18 cellular contexts compared by ENCODE assay signal in genomic region chr2:67965246-67965645, GRCh38.
A peak's percentile ranks its signal among the peaks of the same experiment; 100 is the strongest.
DNase-seq lines count a peak whose midpoint lies in the region; FAIRE-seq and TF ChIP-seq lines count a peak whose summit lies in the region.
"Had no signal": no experiment of that assay in that cellular context is flagged by ENCODE, and none has a peak within 500 bp of the region (broad histone marks: within the 10 kb centered on the region; RNA-seq: fewer than 3 reads in every experiment).

No MANE protein-coding gene starts in this region.

- H3K4me3 ChIP-seq in AG04449 (ENCODE audit: low read depth, low read length) (no peak overlapping the region), keratinocyte (ENCODE audit: control insufficient read depth in 2 of 3, extremely low read depth in 1 of 3, insufficient read depth in 2 of 3, low read depth in 1 of 3, low read length in 3 of 3) (no peak overlapping the region)
- H3K4me3 ChIP-seq: MG63 had no signal

- peaks cover 9% of the 10 kb centered on the region for H3K4me1 ChIP-seq in keratinocyte (ENCODE audit: control insufficient read depth, extremely low read depth, insufficient read depth, low read length)

- no peaks in the 10 kb centered on the region for H3K36me3 ChIP-seq in keratinocyte (ENCODE audit: control insufficient read depth in 2 of 2, extremely low read depth in 1 of 2, insufficient read depth in 2 of 2, low read length in 2 of 2)
- H3K36me3 ChIP-seq: MG63 had no signal

- no peaks in the 10 kb centered on the region for H3K27me3 ChIP-seq in keratinocyte (ENCODE audit: control insufficient read depth, extremely low read depth, insufficient read depth, low read length)
- H3K27me3 ChIP-seq: MG63 had no signal

- peak; percentile 88 for FAIRE-seq in keratinocyte (lab: Jason Lieb, UNC)

- dilution Hi-C loops in keratinocyte (cut with MboI; ENCODE audit: extremely low pct_ligation_motif_present, low sequenced_read_pairs), result no loop called here

- no peaks in the 10 kb centered on the region for H3K79me2 ChIP-seq in keratinocyte (ENCODE audit: control insufficient read depth, insufficient read depth, low read length)

- H3K9ac ChIP-seq in keratinocyte (ENCODE audit: control insufficient read depth, extremely low read depth, insufficient read depth, low read length), result no peak overlapping the region

- POLR2A ChIA-PET in AG04449 (lab: Yijun Ruan, JAX) (no interaction called here), RWPE1 (lab: Yijun Ruan, JAX; ENCODE audit: low non-redundant PET) (no interaction called here)

- H4K20me1 ChIP-seq in keratinocyte (ENCODE audit: control insufficient read depth, extremely low read depth, insufficient read depth, low read length), result no peaks in the 10 kb centered on the region

- TF ChIP-seq CTCF in AG04449 (IDR thresholded peaks at IDR 0.05; ENCODE audit: insufficient read depth, low read length, missing control alignments), result no peak
- no peak for TF ChIP-seq CTCF in RWPE1 (conservative IDR thresholded peaks at IDR 0.05; ENCODE audit: low read depth)
- TF ChIP-seq CTCF in keratinocyte (optimal IDR thresholded peaks at IDR 0.05 in 1 of 3, IDR thresholded peaks at IDR 0.05 in 1 of 3, conservative IDR thresholded peaks at IDR 0.05 in 1 of 3; ENCODE audit: extremely low read depth in 1 of 3, insufficient read depth in 2 of 3, low read length in 3 of 3), result no peak

- DNase-seq in AG04449 (ENCODE audit: low read depth, low spot score) (peak; percentile 12), RWPE1 (ENCODE audit: low spot score) (peak; percentile 51), epithelial cell of prostate (ENCODE audit: low read depth, low spot score) (peak; percentile 73), keratinocyte (ENCODE audit: low read depth, low spot score) (peak; percentile 61), COLO829 (ENCODE audit: low spot score) (no peak), posterior cingulate gyrus (no peak)
- DNase-seq in activated CD8-positive, alpha-beta memory T cell treated with anti-CD3 and anti-CD28 coated beads, Interleukin-2, amount 50 U/mL, for 4 hours, result no peak
- DNase-seq: 8988T, DMS79, Kasumi-1, MG63, NCI-H1417 treated with DMSO at 0.1 percent for 48 hours, NCI-H187, NCI-H446, NCI-H526, SHP77, SW 1271 had no signal

- H3K27ac ChIP-seq in RWPE1 (peak overlapping the region; percentile 93), epithelial cell of prostate (peak overlapping the region; percentile 62), keratinocyte (ENCODE audit: control insufficient read depth, insufficient read depth, low read length) (peak overlapping the region; percentile 57)
- H3K27ac ChIP-seq: C4-2B had no signal

- CTCF ChIA-PET in AG04449 (lab: Yijun Ruan, JAX), result no interaction called here
- CTCF ChIA-PET in RWPE1 (lab: Yijun Ruan, JAX), result interaction anchor here (0.7 kb wide), 1 partner anchor 26 kb away, joined by 10 read pairs; no protein-coding TSS in a partner anchor

- peak overlapping the region; percentile 70 for H2AFZ ChIP-seq in keratinocyte (ENCODE audit: control insufficient read depth, low read length)

- peaks cover 3% of the 10 kb centered on the region for H3K9me3 ChIP-seq in keratinocyte (ENCODE audit: control insufficient read depth, low read depth, low read length)
- H3K9me3 ChIP-seq: MG63 had no signal

- H3K4me2 ChIP-seq in keratinocyte (ENCODE audit: control insufficient read depth, extremely low read depth, insufficient read depth, low read depth, low read length), result peak overlapping the region; percentile 28

- no peaks in the 10 kb centered on the region for H3K9me1 ChIP-seq in keratinocyte (ENCODE audit: control insufficient read depth, extremely low read depth, insufficient read depth, low read length)

- intact Hi-C loops in posterior cingulate gyrus (cut with DNase I), result no loop called here

Comparison
In these comparisons a context has a peak if more than half of its experiments do, and no peak if none do; other contexts are left out.
1. DNase-seq: peak in AG04449 (single experiment), RWPE1 (single experiment), epithelial cell of prostate (single experiment) and keratinocyte (single experiment); none in COLO829 (single experiment), activated CD8-positive, alpha-beta memory T cell treated with anti-CD3 and anti-CD28 coated beads, Interleukin-2, amount 50 U/mL, for 4 hours (single experiment) and posterior cingulate gyrus (0 of 10).
2. Peak in every context shown above with its lines, with median percentiles within 50 percentile points of each other: H3K27ac ChIP-seq.